8 cellular contexts compared by ENCODE assay signal in genomic region chr1:156282143-156282478, GRCh38. TPM values are rescaled to one million over a fixed set of nuclear protein-coding genes. Genes with fewer than 3 reads are reported as not detected.
A peak's percentile ranks its signal among the peaks of the same experiment; 100 is the strongest.
DNase-seq lines count a peak whose midpoint lies in the region; ATAC-seq and TF ChIP-seq lines count a peak whose summit lies in the region.

No MANE protein-coding gene starts in this region.

- H3K27me3 Mint-ChIP-seq in Caco-2 (ENCODE audit: insufficient read depth, unreplicated experiment) (no peaks in the 10 kb centered on the region), neural progenitor cell (ENCODE audit: insufficient read depth, low read depth) (peaks cover 2% of the 10 kb centered on the region)

- POLR2A ChIA-PET in Caco-2 (lab: Charles Lee): interaction anchor here (0.6 to 2.3 kb wide), 9 partner anchors 9 to 304 kb away, joined by 3 to 13 read pairs (median 6); partner anchors contain the start of genes ARHGEF2, CCT3, GLMP and MEF2D

- peaks cover 34% of the 10 kb centered on the region for H4K20me1 ChIP-seq in neural progenitor cell (ENCODE audit: low read depth)

- H3K27ac ChIP-seq in neural progenitor cell: no peak overlapping the region

- H3K9me3 ChIP-seq in Caco-2: no peaks in the 10 kb centered on the region
- no peaks in the 10 kb centered on the region for H3K9me3 ChIP-seq in neural progenitor cell (ENCODE audit: low read depth)

- H3K9ac ChIP-seq in neural progenitor cell: peak overlapping the region; percentile 98

- H3K36me3 ChIP-seq in Caco-2 (ENCODE audit: control insufficient read depth, insufficient read depth, low read length): peaks cover 7% of the 10 kb centered on the region
- peaks cover 9% of the 10 kb centered on the region for H3K36me3 ChIP-seq in neural progenitor cell

- DNase-seq in Caco-2: no peak
- peak; percentile 27 for DNase-seq in RKO (ENCODE audit: low spot score)
- DNase-seq in epithelial cell of proximal tubule (ENCODE audit: low read depth): no peak
- no peak for DNase-seq in neural progenitor cell (ENCODE audit: low spot score)
- no peak for DNase-seq in HK-2 (ENCODE audit: unreplicated experiment)

- TF ChIP-seq CTCF in Caco-2 (IDR thresholded peaks at IDR 0.05; ENCODE audit: insufficient read depth in 1 of 2, low read depth in 1 of 2, low read length in 1 of 2, severe bottlenecking in 1 of 2, unreplicated experiment in 1 of 2) (no peak), epithelial cell of proximal tubule (conservative IDR thresholded peaks at IDR 0.05; ENCODE audit: low read depth, low read length) (no peak), neural progenitor cell (IDR thresholded peaks at IDR 0.05) (no peak)

- H3K4me3 ChIP-seq in Caco-2 (ENCODE audit: low read depth, low read length): peak overlapping the region; percentile 78
- H3K4me3 ChIP-seq in epithelial cell of proximal tubule (ENCODE audit: low read depth, low read length): peak overlapping the region; percentile 86
- H3K4me3 ChIP-seq in neural progenitor cell: peak overlapping the region; percentile 86

- no peaks in the 10 kb centered on the region for H3F3A ChIP-seq in neural progenitor cell (ENCODE audit: low read depth)

- peak overlapping the region; percentile 85 for H3K4me2 ChIP-seq in neural progenitor cell

- no peak overlapping the region for H2AFZ ChIP-seq in neural progenitor cell (replicated peaks)

- intact Hi-C loops in Caco-2 (cut with micrococcal nuclease; ENCODE audit: unreplicated experiment): loop anchor here (1.0 kb wide), 1 partner anchor 56 kb away; the partner anchor contains the start of genes CCT3 and TSACC

- H3K4me3 Mint-ChIP-seq in Caco-2 (ENCODE audit: unreplicated experiment) (peak overlapping the region; percentile 78), neural progenitor cell (peak overlapping the region; percentile 90)

- H3K4me1 Mint-ChIP-seq in Caco-2 (ENCODE audit: low read depth, unreplicated experiment) (peaks cover 23% of the 10 kb centered on the region), neural progenitor cell (peaks cover 23% of the 10 kb centered on the region)

- peaks cover 24% of the 10 kb centered on the region for H3K4me1 ChIP-seq in Caco-2
- peaks cover 14% of the 10 kb centered on the region for H3K4me1 ChIP-seq in neural progenitor cell

- peaks cover 51% of the 10 kb centered on the region for H3K79me2 ChIP-seq in neural progenitor cell (ENCODE audit: low read depth)

- CTCF ChIA-PET in Caco-2 (lab: Charles Lee): interaction anchor here (0.6 to 3.7 kb wide), 8 partner anchors 37 to 379 kb away, joined by 3 to 22 read pairs (median 5); partner anchors contain the start of gene SLC25A44

- H3K27me3 ChIP-seq in Caco-2 (replicated peaks; ENCODE audit: control insufficient read depth, insufficient read depth, low read length): no peaks in the 10 kb centered on the region
- H3K27me3 ChIP-seq in neural progenitor cell: no peaks in the 10 kb centered on the region

- ATAC-seq in HG02759 (IDR thresholded peaks at IDR 0.05; ENCODE audit: unreplicated experiment): peak; percentile 5
- ATAC-seq in GM18498 (IDR thresholded peaks at IDR 0.05; ENCODE audit: unreplicated experiment): no peak
- no peak for ATAC-seq in HG03457 (IDR thresholded peaks at IDR 0.05; ENCODE audit: unreplicated experiment)

- peak overlapping the region; percentile 61 for H3K27ac Mint-ChIP-seq in Caco-2 (ENCODE audit: unreplicated experiment)
- peak overlapping the region; percentile 97 for H3K27ac Mint-ChIP-seq in neural progenitor cell

- BruUV-seq in Caco-2 (replicated peaks; lab: Mats Ljungman, UMichigan): no TSS peak

- H3K36me3 Mint-ChIP-seq in Caco-2 (ENCODE audit: insufficient read depth, unreplicated experiment) (peaks cover 37% of the 10 kb centered on the region), neural progenitor cell (peaks cover 9% of the 10 kb centered on the region)

- H3K9me3 Mint-ChIP-seq in Caco-2 (ENCODE audit: unreplicated experiment) (no peaks in the 10 kb centered on the region), neural progenitor cell (no peaks in the 10 kb centered on the region)

RNA-seq across cellular contexts. Expression of gene SMG5, which starts 0.5 kb away (rescaled TPM):
- 146 and 155 TPM in 2 replicates for total RNA-seq in Caco-2 (2022)
- total RNA-seq in epithelial cell of proximal tubule: 77.4 and 96.9 TPM in 2 replicates
- total RNA-seq in neural progenitor cell (ENCODE audit: low replicate concordance): 45.9 and 84.5 TPM in 2 replicates

RNA-seq across cellular contexts. Expression of gene TMEM79, which starts 2.0 kb away (rescaled TPM):
- total RNA-seq in Caco-2 (2022) (9.5 and 10.7 TPM in 2 replicates), epithelial cell of proximal tubule (2.1 and 3.9 TPM in 2 replicates), neural progenitor cell (ENCODE audit: low replicate concordance) (1.7 and 3.2 TPM in 2 replicates)

RNA-seq across cellular contexts. Expression of gene GLMP, which starts 13.4 kb away (rescaled TPM):
- total RNA-seq in Caco-2 (2022) (63.9 and 74.4 TPM in 2 replicates), epithelial cell of proximal tubule (47.9 and 66.3 TPM in 2 replicates), neural progenitor cell (ENCODE audit: low replicate concordance) (38.7 and 52.3 TPM in 2 replicates)

RNA-seq across cellular contexts. Expression of gene VHLL, which starts 17.0 kb away (rescaled TPM):
- total RNA-seq in Caco-2 (2022) (not detected in 2 replicates), epithelial cell of proximal tubule (not detected in 2 replicates), neural progenitor cell (ENCODE audit: low replicate concordance) (0.34 TPM in 1 of 2 replicates, not detected in the other)

RNA-seq across cellular contexts. Expression of gene PAQR6, which starts 34.3 kb away (rescaled TPM):
- total RNA-seq in Caco-2 (2022) (4.1 and 4.6 TPM in 2 replicates), epithelial cell of proximal tubule (1.4 and 1.5 TPM in 2 replicates), neural progenitor cell (ENCODE audit: low replicate concordance) (5.0 and 8.5 TPM in 2 replicates)
